Comparison of ENCODE assay signal across 8 cellular contexts in genomic region chr16:21083729-21084268, GRCh38.
A peak's percentile ranks its signal among the peaks of the same experiment; 100 is the strongest.
DNase-seq lines count a peak whose midpoint lies in the region; FAIRE-seq and TF ChIP-seq lines count a peak whose summit lies in the region.

No MANE protein-coding gene starts in this region.

- peaks cover 5% of the 10 kb centered on the region for H3K4me1 Mint-ChIP-seq in nephron progenitor cell

- H3K4me3 Mint-ChIP-seq in nephron progenitor cell: no peak overlapping the region

- FAIRE-seq in GM19239 (lab: Jason Lieb, UNC): peak; percentile 81

- peak; percentile 71 for TF ChIP-seq CTCF in nephron progenitor cell (IDR thresholded peaks at IDR 0.05)

- no peaks in the 10 kb centered on the region for H3K36me3 Mint-ChIP-seq in nephron progenitor cell (ENCODE audit: low read depth)

- H3K27me3 Mint-ChIP-seq in nephron progenitor cell (ENCODE audit: low read depth, poor library complexity): peaks cover 2% of the 10 kb centered on the region

- H3K27ac Mint-ChIP-seq in nephron progenitor cell: no peak overlapping the region

- H3K9me3 Mint-ChIP-seq in nephron progenitor cell: no peaks in the 10 kb centered on the region

- DNase-seq in AG08396 (ENCODE audit: low spot score) (peak; percentile 61), GM19239 (ENCODE audit: insufficient read length, low spot score) (peak; percentile 21), NOMO-1 treated with DMSO at 0.1 percent for 48 hours (lab: John Stamatoyannopoulos, UW; ENCODE audit: unreplicated experiment) (peak; percentile 31), activated T-cell treated with anti-CD3 and anti-CD28 coated beads for 48 hours (ENCODE audit: low read depth) (peak; percentile 25), fibroblast of peridontal ligament (ENCODE audit: extremely low read depth) (peak; percentile 70), nephron progenitor cell (peak; percentile 72), superior temporal gyrus (ENCODE audit: extremely low spot score) (peak; percentile 68), mesenteric fat pad (ENCODE audit: low spot score) (no peak)
